15 cellular contexts compared by ENCODE assay signal in genomic region chr6:39905640-39905975, GRCh38. TPM values are rescaled to one million over a fixed set of nuclear protein-coding genes. Genes with fewer than 3 reads are reported as not detected.
DNase-seq lines count a peak whose midpoint lies in the region; ATAC-seq lines count a peak whose summit lies in the region.
"Had no signal": no experiment of that assay in that cellular context is flagged by ENCODE, and none has a peak within 500 bp of the region (broad histone marks: within the 10 kb centered on the region; RNA-seq: fewer than 3 reads in every experiment).

No MANE protein-coding gene starts in this region.

- DNase-seq in cardiac septum (ENCODE audit: low spot score) (peak; percentile 26), Right ventricle myocardium inferior (ENCODE audit: missing footprints) (no peak), mesenteric fat pad (ENCODE audit: low spot score) (peak; percentile 84), sciatic nerve (ENCODE audit: low spot score) (peak; percentile 50), SW 1271 (lab: John Stamatoyannopoulos, UW) (no peak), NCI-H774 (lab: John Stamatoyannopoulos, UW) (no peak)
- DNase-seq in activated naive CD4-positive, alpha-beta T cell treated with anti-CD3 and anti-CD28 coated beads, Interleukin-2, amount 10 ng/mL, durations not matched to agents 7 days and 5 days = no peak
- DNase-seq: 8988T; AML-193; Caco-2; CD8-positive, alpha-beta memory T cell; DND-41; GDM1; GOT3; H9 had no signal

- no peaks in the 10 kb centered on the region for H3K27me3 Mint-ChIP-seq in activated naive CD4-positive, alpha-beta T cell treated with anti-CD3 and anti-CD28 coated beads, Interleukin-2, amount 10 ng/mL, durations not matched to agents 7 days and 5 days

- H3K36me3 Mint-ChIP-seq in activated naive CD4-positive, alpha-beta T cell treated with anti-CD3 and anti-CD28 coated beads, Interleukin-2, amount 10 ng/mL, durations not matched to agents 7 days and 5 days = no peaks in the 10 kb centered on the region
- H3K36me3 Mint-ChIP-seq: CD8-positive, alpha-beta memory T cell had no signal

- H3K4me1 Mint-ChIP-seq in activated naive CD4-positive, alpha-beta T cell treated with anti-CD3 and anti-CD28 coated beads, Interleukin-2, amount 10 ng/mL, durations not matched to agents 7 days and 5 days = no peaks in the 10 kb centered on the region
- H3K4me1 Mint-ChIP-seq: CD8-positive, alpha-beta memory T cell had no signal

- no peaks in the 10 kb centered on the region for H3K9me3 Mint-ChIP-seq in activated naive CD4-positive, alpha-beta T cell treated with anti-CD3 and anti-CD28 coated beads, Interleukin-2, amount 10 ng/mL, durations not matched to agents 7 days and 5 days
- H3K9me3 Mint-ChIP-seq: CD8-positive, alpha-beta memory T cell; H9 had no signal

- ATAC-seq in Right ventricle myocardium inferior = no peak
- peak; percentile 38 for ATAC-seq in sciatic nerve

- CTCF ChIA-PET in activated naive CD4-positive, alpha-beta T cell treated with anti-CD3 and anti-CD28 coated beads, Interleukin-2, amount 10 ng/mL, durations not matched to agents 7 days and 5 days (lab: Charles Lee) = interaction anchor here (0.5 kb wide), 1 partner anchor 524 kb away, joined by 3 read pairs; no protein-coding TSS in a partner anchor

- no peak overlapping the region for H3K27ac Mint-ChIP-seq in activated naive CD4-positive, alpha-beta T cell treated with anti-CD3 and anti-CD28 coated beads, Interleukin-2, amount 10 ng/mL, durations not matched to agents 7 days and 5 days
- H3K27ac Mint-ChIP-seq: CD8-positive, alpha-beta memory T cell; H9 had no signal

- no peak overlapping the region for H3K4me3 Mint-ChIP-seq in activated naive CD4-positive, alpha-beta T cell treated with anti-CD3 and anti-CD28 coated beads, Interleukin-2, amount 10 ng/mL, durations not matched to agents 7 days and 5 days
- H3K4me3 Mint-ChIP-seq: CD8-positive, alpha-beta memory T cell; H9 had no signal

- intact Hi-C loops in cardiac septum (cut with DNase I) = no loop called here
- intact Hi-C loops in Right ventricle myocardium inferior (cut with DNase I) = no loop called here
- intact Hi-C loops in sciatic nerve (cut with DNase I) = no loop called here

RNA-seq across cellular contexts. Expression of gene MOCS1, which starts 28.7 kb away (rescaled TPM):
- total RNA-seq in cardiac septum (22.1 TPM), Right ventricle myocardium inferior (27.2 TPM), mesenteric fat pad (70.0 TPM), sciatic nerve (37.3 TPM)

Comparison
In these comparisons a context has a peak if more than half of its experiments do, and no peak if none do; other contexts are left out.
1. DNase-seq: peak in cardiac septum (single experiment), mesenteric fat pad (single experiment) and sciatic nerve (single experiment); none in Right ventricle myocardium inferior (single experiment), activated naive CD4-positive, alpha-beta T cell treated with anti-CD3 and anti-CD28 coated beads, Interleukin-2, amount 10 ng/mL, durations not matched to agents 7 days and 5 days (single experiment), SW 1271 (0 of 2) and NCI-H774 (single experiment).